12 cellular contexts compared by ENCODE assay signal in genomic region chr9:94169978-94170377, GRCh38.
A peak's percentile ranks its signal among the peaks of the same experiment; 100 is the strongest.
DNase-seq lines count a peak whose midpoint lies in the region; ATAC-seq and TF ChIP-seq lines count a peak whose summit lies in the region.
"Had no signal": no experiment of that assay in that cellular context is flagged by ENCODE, and none has a peak within 500 bp of the region (broad histone marks: within the 10 kb centered on the region; RNA-seq: fewer than 3 reads in every experiment).

No MANE protein-coding gene starts in this region.

- CTCF ChIA-PET in activated CD8-positive, alpha-beta memory T cell treated with anti-CD3 and anti-CD28 coated beads, Interleukin-2, amount 10 ng/mL, durations not matched to agents 7 days and 5 days (lab: Charles Lee): interaction anchor here (2.1 kb wide), 1 partner anchor 43 kb away, joined by 9 read pairs; no protein-coding TSS in a partner anchor
- CTCF ChIA-PET in T-cell (lab: Charles Lee): no interaction called here

- H3K27ac Mint-ChIP-seq in activated CD8-positive, alpha-beta memory T cell treated with anti-CD3 and anti-CD28 coated beads, Interleukin-2, amount 10 ng/mL, durations not matched to agents 7 days and 5 days: peak overlapping the region; percentile 66
- H3K27ac Mint-ChIP-seq in T-cell: peak overlapping the region in 1 of 2 donors; percentile 16
- H3K27ac Mint-ChIP-seq in stimulated activated naive CD8-positive, alpha-beta T cell treated with anti-CD3 and anti-CD28 coated beads, Interleukin-15, amount 100 ng/mL, for 72 hours: no peak overlapping the region

- H3K27me3 Mint-ChIP-seq in activated CD8-positive, alpha-beta memory T cell treated with anti-CD3 and anti-CD28 coated beads, Interleukin-2, amount 10 ng/mL, durations not matched to agents 7 days and 5 days: no peaks in the 10 kb centered on the region
- no peaks in the 10 kb centered on the region for H3K27me3 Mint-ChIP-seq in T-cell
- no peaks in the 10 kb centered on the region for H3K27me3 Mint-ChIP-seq in stimulated activated naive CD8-positive, alpha-beta T cell treated with anti-CD3 and anti-CD28 coated beads, Interleukin-15, amount 100 ng/mL, for 72 hours
- H3K27me3 Mint-ChIP-seq: naive B cell had no signal

- POLR2A ChIA-PET in T-cell (lab: Charles Lee): no interaction called here

- peaks cover 38% of the 10 kb centered on the region for H3K36me3 Mint-ChIP-seq in activated CD8-positive, alpha-beta memory T cell treated with anti-CD3 and anti-CD28 coated beads, Interleukin-2, amount 10 ng/mL, durations not matched to agents 7 days and 5 days
- H3K36me3 Mint-ChIP-seq in T-cell: peaks cover 13% of the 10 kb centered on the region

- peak overlapping the region; percentile 66 for H3K4me3 Mint-ChIP-seq in activated CD8-positive, alpha-beta memory T cell treated with anti-CD3 and anti-CD28 coated beads, Interleukin-2, amount 10 ng/mL, durations not matched to agents 7 days and 5 days
- peak overlapping the region in 2 of 3 donors; percentile 1 to 83 for H3K4me3 Mint-ChIP-seq in T-cell
- H3K4me3 Mint-ChIP-seq in stimulated activated naive CD8-positive, alpha-beta T cell treated with anti-CD3 and anti-CD28 coated beads, Interleukin-15, amount 100 ng/mL, for 72 hours: peak overlapping the region; percentile 49 to 67

- H3K4me3 ChIP-seq in fibroblast of pulmonary artery (replicated peaks; ENCODE audit: low read depth, low read length): peak overlapping the region; percentile 82

- no peak for DNase-seq in activated CD8-positive, alpha-beta memory T cell treated with anti-CD3 and anti-CD28 coated beads, Interleukin-2, amount 10 ng/mL, durations not matched to agents 7 days and 5 days
- DNase-seq in activated CD8-positive, alpha-beta memory T cell treated with anti-CD3 and anti-CD28 coated beads for 24 hours: no peak
- no peak for DNase-seq in T-cell
- DNase-seq in fibroblast of pulmonary artery (ENCODE audit: low read depth): no peak
- no peak for DNase-seq in stimulated activated naive CD8-positive, alpha-beta T cell treated with anti-CD3 and anti-CD28 coated beads, Interleukin-15, amount 100 ng/mL, for 72 hours
- DNase-seq: activated gamma-delta T cell treated with Interleukin-2 at 50 U/mL for 16 hours, naive B cell, NCI-H1930, SW 1271 had no signal

- no peak for TF ChIP-seq CTCF in fibroblast of pulmonary artery (IDR thresholded peaks at IDR 0.05; ENCODE audit: low read length, missing control alignments)

- no peaks in the 10 kb centered on the region for H3K9me3 Mint-ChIP-seq in activated CD8-positive, alpha-beta memory T cell treated with anti-CD3 and anti-CD28 coated beads, Interleukin-2, amount 10 ng/mL, durations not matched to agents 7 days and 5 days (ENCODE audit: low read depth)
- no peaks in the 10 kb centered on the region for H3K9me3 Mint-ChIP-seq in T-cell
- no peaks in the 10 kb centered on the region for H3K9me3 Mint-ChIP-seq in stimulated activated naive CD8-positive, alpha-beta T cell treated with anti-CD3 and anti-CD28 coated beads, Interleukin-15, amount 100 ng/mL, for 72 hours
- H3K9me3 Mint-ChIP-seq: naive B cell had no signal

- no peak for ATAC-seq in activated CD8-positive, alpha-beta memory T cell treated with anti-CD3 and anti-CD28 coated beads, Interleukin-2, amount 10 ng/mL, durations not matched to agents 7 days and 5 days
- ATAC-seq in T-cell (replicated peaks in 1 of 4): no peak
- ATAC-seq in stimulated activated naive CD8-positive, alpha-beta T cell treated with anti-CD3 and anti-CD28 coated beads, Interleukin-15, amount 100 ng/mL, for 72 hours: no peak
- ATAC-seq in HG03039 (IDR thresholded peaks at IDR 0.05; ENCODE audit: unreplicated experiment): no peak
- ATAC-seq in HG02763 (IDR thresholded peaks at IDR 0.05; ENCODE audit: unreplicated experiment): no peak
- ATAC-seq in HG02938 (IDR thresholded peaks at IDR 0.05; ENCODE audit: unreplicated experiment): no peak

- H3K4me1 Mint-ChIP-seq in activated CD8-positive, alpha-beta memory T cell treated with anti-CD3 and anti-CD28 coated beads, Interleukin-2, amount 10 ng/mL, durations not matched to agents 7 days and 5 days: peaks cover 64% of the 10 kb centered on the region
- H3K4me1 Mint-ChIP-seq in T-cell: peaks cover 79 to 80% (median 80%) of the 10 kb centered on the region in 3 donors
- peaks cover 71% of the 10 kb centered on the region for H3K4me1 Mint-ChIP-seq in stimulated activated naive CD8-positive, alpha-beta T cell treated with anti-CD3 and anti-CD28 coated beads, Interleukin-15, amount 100 ng/mL, for 72 hours
